1 cellular context compared by ENCODE assay signal in the genomic region with DNA sequence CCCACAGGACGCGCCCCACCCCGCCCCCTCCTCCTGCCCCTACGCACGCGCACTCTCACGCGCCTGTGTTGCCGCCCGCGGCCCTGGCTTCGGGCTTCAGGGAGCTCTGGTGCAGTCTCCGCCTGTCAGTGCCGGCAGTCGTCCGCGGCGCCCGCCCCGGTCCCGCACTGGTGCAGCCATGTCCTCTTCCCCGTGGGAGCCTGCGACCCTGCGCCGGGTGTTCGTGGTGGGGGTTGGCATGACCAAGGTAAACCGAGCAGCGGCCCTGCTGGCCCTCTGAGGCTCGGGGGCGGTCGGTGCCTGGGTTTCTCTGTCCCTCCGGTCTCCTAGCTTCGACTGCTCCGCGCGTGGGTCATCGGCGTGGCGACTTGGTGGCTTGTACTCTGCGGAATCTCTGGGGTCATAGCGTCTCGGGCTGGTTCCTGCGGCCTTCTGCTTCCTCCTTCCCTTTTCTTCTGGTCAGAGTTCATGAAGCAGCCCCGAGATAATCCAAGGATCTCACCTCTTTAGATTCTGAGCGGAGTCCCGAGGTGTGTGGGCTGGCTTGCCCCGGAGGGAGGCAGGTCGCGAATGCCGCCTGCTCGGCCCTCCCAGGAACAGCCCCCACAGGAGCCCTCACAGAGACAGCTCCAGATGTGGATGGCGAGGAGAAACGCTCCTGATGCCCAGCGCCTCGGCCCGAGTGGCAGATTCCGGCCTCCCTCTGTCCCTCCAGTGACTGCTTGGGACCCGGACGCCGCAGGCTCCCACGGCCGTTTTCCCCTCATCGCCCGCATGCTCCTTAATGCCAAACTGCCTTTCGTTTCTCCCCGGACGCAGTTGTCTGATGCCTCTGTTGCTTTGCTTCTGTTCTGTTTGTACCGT.
TF ChIP-seq lines count a peak whose summit lies in the region.

A gene with protein sequence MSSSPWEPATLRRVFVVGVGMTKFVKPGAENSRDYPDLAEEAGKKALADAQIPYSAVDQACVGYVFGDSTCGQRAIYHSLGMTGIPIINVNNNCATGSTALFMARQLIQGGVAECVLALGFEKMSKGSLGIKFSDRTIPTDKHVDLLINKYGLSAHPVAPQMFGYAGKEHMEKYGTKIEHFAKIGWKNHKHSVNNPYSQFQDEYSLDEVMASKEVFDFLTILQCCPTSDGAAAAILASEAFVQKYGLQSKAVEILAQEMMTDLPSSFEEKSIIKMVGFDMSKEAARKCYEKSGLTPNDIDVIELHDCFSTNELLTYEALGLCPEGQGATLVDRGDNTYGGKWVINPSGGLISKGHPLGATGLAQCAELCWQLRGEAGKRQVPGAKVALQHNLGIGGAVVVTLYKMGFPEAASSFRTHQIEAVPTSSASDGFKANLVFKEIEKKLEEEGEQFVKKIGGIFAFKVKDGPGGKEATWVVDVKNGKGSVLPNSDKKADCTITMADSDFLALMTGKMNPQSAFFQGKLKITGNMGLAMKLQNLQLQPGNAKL (plus strand): TSS at position 58 of the 864 bp plus-strand sequence. CDS start 121 bp downstream, at position 179.

TF ChIP-seq in HepG2, 621 proteins besides CTCF, POLR2A, EP300 and RAD21 (continued from another document and continues in another):
- peak; percentile 41; the same call in 1 of the 2 replicates for TF ChIP-seq ZFP91 (CRISPR knock-in tag; IDR thresholded peaks at IDR 0.05; ENCODE audit: borderline replicate concordance)
- no peak for TF ChIP-seq EZH2 (conservative IDR thresholded peaks at IDR 0.05; ENCODE audit: low read depth, low read length)
- peak; percentile 56; the same call in 1 of the 2 replicates for TF ChIP-seq ZMYM2 (CRISPR knock-in tag; IDR thresholded peaks at IDR 0.05)
- no peak for TF ChIP-seq RBM22 (optimal IDR thresholded peaks at IDR 0.05; ENCODE audit: low read length)
- TF ChIP-seq KDM2A (CRISPR knock-in tag; IDR thresholded peaks at IDR 0.05; ENCODE audit: borderline replicate concordance, low read depth) = peak; percentile 30; the same call in 1 of the 2 replicates
- TF ChIP-seq MBNL3 (CRISPR knock-in tag; conservative IDR thresholded peaks at IDR 0.05) = no peak
- TF ChIP-seq ZNF367 (CRISPR knock-in tag; IDR thresholded peaks at IDR 0.05; ENCODE audit: borderline replicate concordance) = no peak
- peak; percentile 61; the same call in 1 of the 2 replicates for TF ChIP-seq HINFP (CRISPR knock-in tag; IDR thresholded peaks at IDR 0.05; ENCODE audit: low read depth)
- no peak for TF ChIP-seq SIX4 (CRISPR knock-in tag; IDR thresholded peaks at IDR 0.05)
- TF ChIP-seq ELF3 (CRISPR knock-in tag; IDR thresholded peaks at IDR 0.05) = no peak
- TF ChIP-seq, protein P1, sequence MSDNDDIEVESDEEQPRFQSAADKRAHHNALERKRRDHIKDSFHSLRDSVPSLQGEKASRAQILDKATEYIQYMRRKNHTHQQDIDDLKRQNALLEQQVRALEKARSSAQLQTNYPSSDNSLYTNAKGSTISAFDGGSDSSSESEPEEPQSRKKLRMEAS (IDR thresholded peaks at IDR 0.05) = peak; percentile 61; the same call in 1 of the 2 replicates
- TF ChIP-seq ZNF232 (CRISPR knock-in tag; IDR thresholded peaks at IDR 0.05; ENCODE audit: borderline replicate concordance) = peak; percentile 58; the same call in 1 of the 2 replicates
- TF ChIP-seq BRD4 (CRISPR knock-in tag; IDR thresholded peaks at IDR 0.05) = 0 out of 2 replicates have a peak, but pooled peaks have one; percentile 42
- TF ChIP-seq ZNF883 (CRISPR knock-in tag; IDR thresholded peaks at IDR 0.05; ENCODE audit: not compliant biosample characterization) = peak; percentile 48
- TF ChIP-seq ZNF670 (CRISPR knock-in tag; IDR thresholded peaks at IDR 0.05; ENCODE audit: borderline replicate concordance) = no peak
- no peak for TF ChIP-seq ZBTB1 (CRISPR knock-in tag; IDR thresholded peaks at IDR 0.05; ENCODE audit: borderline replicate concordance)
- no peak for TF ChIP-seq MAFG (CRISPR knock-in tag; IDR thresholded peaks at IDR 0.05)
- no peak for TF ChIP-seq TCF7 (IDR thresholded peaks at IDR 0.05; ENCODE audit: low read depth)
- TF ChIP-seq GLI4 (CRISPR knock-in tag; IDR thresholded peaks at IDR 0.05; ENCODE audit: borderline replicate concordance) = 0 out of 2 replicates have a peak, but pooled peaks have one; percentile 32
- peak; percentile 39 for TF ChIP-seq CBX1 (IDR thresholded peaks at IDR 0.05; ENCODE audit: low read depth)
- no peak for TF ChIP-seq ZNF550 (CRISPR knock-in tag; IDR thresholded peaks at IDR 0.05; ENCODE audit: borderline replicate concordance)
- TF ChIP-seq SETDB1 (CRISPR knock-in tag; IDR thresholded peaks at IDR 0.05; ENCODE audit: borderline replicate concordance) = no peak
- TF ChIP-seq ARID5B (CRISPR knock-in tag; IDR thresholded peaks at IDR 0.05) = peak; percentile 32; the same call in 1 of the 2 replicates
- 0 out of 2 replicates have a peak, but pooled peaks have one; percentile 38 for TF ChIP-seq ARID2 (CRISPR knock-in tag; IDR thresholded peaks at IDR 0.05; ENCODE audit: borderline replicate concordance)
- no peak; the same call in 1 of the 2 replicates for TF ChIP-seq RFXAP (CRISPR knock-in tag; IDR thresholded peaks at IDR 0.05; ENCODE audit: borderline replicate concordance)
- peak; percentile 30; the same call in 1 of the 2 replicates for TF ChIP-seq BHLHE40 (IDR thresholded peaks at IDR 0.05; ENCODE audit: low read length)
- peak; percentile 88 for TF ChIP-seq FOXC1 (CRISPR knock-in tag; IDR thresholded peaks at IDR 0.05; ENCODE audit: borderline replicate concordance)
- TF ChIP-seq, protein P2, sequence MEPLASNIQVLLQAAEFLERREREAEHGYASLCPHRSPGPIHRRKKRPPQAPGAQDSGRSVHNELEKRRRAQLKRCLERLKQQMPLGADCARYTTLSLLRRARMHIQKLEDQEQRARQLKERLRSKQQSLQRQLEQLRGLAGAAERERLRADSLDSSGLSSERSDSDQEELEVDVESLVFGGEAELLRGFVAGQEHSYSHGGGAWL (CRISPR knock-in tag; IDR thresholded peaks at IDR 0.05) = peak; percentile 71
- TF ChIP-seq ZFX (CRISPR knock-in tag; IDR thresholded peaks at IDR 0.05; ENCODE audit: low read depth) = peak; percentile 87
- peak; percentile 55; the same call in 1 of the 2 replicates for TF ChIP-seq ATF2 (CRISPR knock-in tag; IDR thresholded peaks at IDR 0.05)
- TF ChIP-seq HCFC1 (IDR thresholded peaks at IDR 0.05; ENCODE audit: low read depth, low read length) = no peak
- TF ChIP-seq POLR2G (IDR thresholded peaks at IDR 0.05; ENCODE audit: low read depth, low read length) = peak; percentile 74
- peak; percentile 64; the same call in 1 of the 2 replicates for TF ChIP-seq ZBTB25 (CRISPR knock-in tag; IDR thresholded peaks at IDR 0.05)
- TF ChIP-seq, protein P3, sequence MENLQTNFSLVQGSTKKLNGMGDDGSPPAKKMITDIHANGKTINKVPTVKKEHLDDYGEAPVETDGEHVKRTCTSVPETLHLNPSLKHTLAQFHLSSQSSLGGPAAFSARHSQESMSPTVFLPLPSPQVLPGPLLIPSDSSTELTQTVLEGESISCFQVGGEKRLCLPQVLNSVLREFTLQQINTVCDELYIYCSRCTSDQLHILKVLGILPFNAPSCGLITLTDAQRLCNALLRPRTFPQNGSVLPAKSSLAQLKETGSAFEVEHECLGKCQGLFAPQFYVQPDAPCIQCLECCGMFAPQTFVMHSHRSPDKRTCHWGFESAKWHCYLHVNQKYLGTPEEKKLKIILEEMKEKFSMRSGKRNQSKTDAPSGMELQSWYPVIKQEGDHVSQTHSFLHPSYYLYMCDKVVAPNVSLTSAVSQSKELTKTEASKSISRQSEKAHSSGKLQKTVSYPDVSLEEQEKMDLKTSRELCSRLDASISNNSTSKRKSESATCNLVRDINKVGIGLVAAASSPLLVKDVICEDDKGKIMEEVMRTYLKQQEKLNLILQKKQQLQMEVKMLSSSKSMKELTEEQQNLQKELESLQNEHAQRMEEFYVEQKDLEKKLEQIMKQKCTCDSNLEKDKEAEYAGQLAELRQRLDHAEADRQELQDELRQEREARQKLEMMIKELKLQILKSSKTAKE (CRISPR knock-in tag; IDR thresholded peaks at IDR 0.05; ENCODE audit: borderline replicate concordance) = no peak
- TF ChIP-seq ZNF713 (CRISPR knock-in tag; IDR thresholded peaks at IDR 0.05) = no peak
- TF ChIP-seq ZNF326 (CRISPR knock-in tag; IDR thresholded peaks at IDR 0.05; ENCODE audit: borderline replicate concordance) = no peak
- TF ChIP-seq ZNF331 (CRISPR knock-in tag; IDR thresholded peaks at IDR 0.05) = 0 out of 2 replicates have a peak, but pooled peaks have one; percentile 21
- 0 out of 2 replicates have a peak, but pooled peaks have one; percentile 33 for TF ChIP-seq NFE2L1 (CRISPR knock-in tag; IDR thresholded peaks at IDR 0.05; ENCODE audit: borderline replicate concordance)
- peak; percentile 33; the same call in 1 of the 2 replicates for TF ChIP-seq NFKB2 (CRISPR knock-in tag; IDR thresholded peaks at IDR 0.05; ENCODE audit: borderline replicate concordance)
- TF ChIP-seq FOXP4 (CRISPR knock-in tag; IDR thresholded peaks at IDR 0.05) = peak; percentile 37; the same call in 1 of the 2 replicates
- peak; percentile 74; the same call in 1 of the 2 replicates for TF ChIP-seq GZF1 (CRISPR knock-in tag; IDR thresholded peaks at IDR 0.05)
